1 cellular context compared by ENCODE assay signal in genomic region chr3:187352581-187353575, GRCh38.
TF ChIP-seq lines count a peak whose summit lies in the region.

No MANE protein-coding gene starts in this region.

TF ChIP-seq in HEK293, 187 proteins besides CTCF, POLR2A, EP300 and RAD21 (continued from another document):
- TF ChIP-seq KLF1 (tag by site-specific recombination; IDR thresholded peaks at IDR 0.05): peak; percentile 79
- TF ChIP-seq ZNF239 (tag by site-specific recombination; IDR thresholded peaks at IDR 0.05): no peak
- TF ChIP-seq MYNN (tag by site-specific recombination; IDR thresholded peaks at IDR 0.05; ENCODE audit: borderline replicate concordance): no peak
- no peak for TF ChIP-seq GFI1B (tag by site-specific recombination; IDR thresholded peaks at IDR 0.05)
TF ChIP-seq in HEK293: peak in this region for 10.
